In genomic region chr6:75478929-75479328, GRCh38 we compare ENCODE assay signal across 15 cellular contexts. TPM values are rescaled to one million over a fixed set of nuclear protein-coding genes. Genes with fewer than 3 reads are reported as not detected.
A peak's percentile ranks its signal among the peaks of the same experiment; 100 is the strongest.
DNase-seq lines count a peak whose midpoint lies in the region; ATAC-seq and TF ChIP-seq lines count a peak whose summit lies in the region.
"Had no signal": no experiment of that assay in that cellular context is flagged by ENCODE, and none has a peak within 500 bp of the region (broad histone marks: within the 10 kb centered on the region; RNA-seq: fewer than 3 reads in every experiment).

No MANE protein-coding gene starts in this region.

- H3K9ac ChIP-seq in rectal smooth muscle tissue (ENCODE audit: low read length): no peak overlapping the region
- H3K9ac ChIP-seq: BLaER1 treated with 17β-estradiol and CSF1 and Interleukin-3, amounts not matched to agents 10 nM and 100 nM had no signal

- DNase-seq in left ventricle myocardium inferior (no peak), Right ventricle myocardium inferior (ENCODE audit: missing footprints) (no peak), fibroblast of pulmonary artery (ENCODE audit: low read depth) (peak; percentile 33), NCI-H1930 (lab: John Stamatoyannopoulos, UW) (no peak)
- DNase-seq: Calu3; CD8-positive, alpha-beta T cell; DMS79 treated with DMSO at 0.1 percent for 48 hours; GF-D8; GOT3; H9 had no signal

- H3K4me3 ChIP-seq in left ventricle myocardium inferior (no peak overlapping the region), fibroblast of pulmonary artery (replicated peaks; ENCODE audit: low read depth, low read length) (no peak overlapping the region), rectal smooth muscle tissue (ENCODE audit: low read length) (no peak overlapping the region)
- H3K4me3 ChIP-seq: BLaER1 treated with 17β-estradiol and CSF1 and Interleukin-3, amounts not matched to agents 10 nM and 100 nM had no signal

- TF ChIP-seq CTCF in left ventricle myocardium inferior (IDR thresholded peaks at IDR 0.05; ENCODE audit: borderline replicate concordance) (no peak), fibroblast of pulmonary artery (IDR thresholded peaks at IDR 0.05; ENCODE audit: low read length, missing control alignments) (no peak)

- H3K4me1 ChIP-seq in left ventricle myocardium inferior (peaks cover 98% of the 10 kb centered on the region), rectal smooth muscle tissue (ENCODE audit: control insufficient read depth, insufficient read depth, low read length) (peaks cover 24% of the 10 kb centered on the region)
- H3K4me1 ChIP-seq: BLaER1 treated with 17β-estradiol and CSF1 and Interleukin-3, amounts not matched to agents 10 nM and 100 nM had no signal

- H3K27ac ChIP-seq in left ventricle myocardium inferior (replicated peaks) (peak overlapping the region; percentile 63), rectal smooth muscle tissue (ENCODE audit: low read depth, low read length) (peak overlapping the region; percentile 8)
- H3K27ac ChIP-seq: BLaER1 treated with 17β-estradiol and CSF1 and Interleukin-3, amounts not matched to agents 10 nM and 100 nM had no signal

- ATAC-seq in Right ventricle myocardium inferior (no peak), HG02981 (IDR thresholded peaks at IDR 0.05; ENCODE audit: unreplicated experiment) (no peak)
- ATAC-seq: CD8-positive, alpha-beta T cell had no signal

- H3K27me3 ChIP-seq in left ventricle myocardium inferior (ENCODE audit: low read depth): no peaks in the 10 kb centered on the region
- no peaks in the 10 kb centered on the region for H3K27me3 ChIP-seq in rectal smooth muscle tissue (ENCODE audit: control insufficient read depth, insufficient read depth, low read length)
- H3K27me3 ChIP-seq: BLaER1 treated with 17β-estradiol and CSF1 and Interleukin-3, amounts not matched to agents 10 nM and 100 nM had no signal

- peaks cover 4% of the 10 kb centered on the region for H3K36me3 ChIP-seq in left ventricle myocardium inferior
- H3K36me3 ChIP-seq in rectal smooth muscle tissue (ENCODE audit: control insufficient read depth, insufficient read depth, low read length): no peaks in the 10 kb centered on the region
- H3K36me3 ChIP-seq: BLaER1 treated with 17β-estradiol and CSF1 and Interleukin-3, amounts not matched to agents 10 nM and 100 nM had no signal

- no peaks in the 10 kb centered on the region for H3K9me3 ChIP-seq in left ventricle myocardium inferior (replicated peaks)
- H3K9me3 ChIP-seq: BLaER1 treated with 17β-estradiol and CSF1 and Interleukin-3, amounts not matched to agents 10 nM and 100 nM had no signal

- intact Hi-C loops in left ventricle myocardium inferior (cut with micrococcal nuclease) (no loop called here), Right ventricle myocardium inferior (cut with DNase I) (no loop called here)

RNA-seq across cellular contexts. Expression of gene FILIP1, which starts 14.7 kb away (rescaled TPM):
- 173 TPM for total RNA-seq in left ventricle myocardium inferior
- 149 TPM for total RNA-seq in Right ventricle myocardium inferior
- total RNA-seq: B cell, Calu3, HT-29 had no signal
